ENCODE assay signal across 9 cellular contexts in the genomic region with DNA sequence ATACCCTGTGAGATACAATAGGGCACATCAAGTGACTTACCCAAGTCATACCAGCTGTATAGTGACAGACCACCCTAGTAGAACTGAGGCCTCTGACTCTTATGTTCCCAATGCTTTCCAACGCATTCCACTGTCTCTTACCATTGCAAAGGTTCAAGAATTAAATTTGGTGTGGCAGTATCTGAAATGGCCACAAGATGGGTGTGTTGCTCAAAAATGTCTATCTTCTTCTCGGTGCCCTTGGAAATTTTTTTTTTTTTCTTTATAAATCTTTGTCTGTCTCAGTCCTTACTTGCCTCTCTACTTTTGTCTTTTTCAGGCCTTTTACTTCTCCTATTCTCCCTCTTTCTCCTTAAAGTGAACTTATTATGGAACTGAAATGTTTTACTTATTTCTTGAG. TPM values are rescaled to one million over a fixed set of nuclear protein-coding genes. Genes with fewer than 3 reads are reported as not detected.
A peak's percentile ranks its signal among the peaks of the same experiment; 100 is the strongest.
DNase-seq lines count a peak whose midpoint lies in the region; ATAC-seq, FAIRE-seq and TF ChIP-seq lines count a peak whose summit lies in the region.
"Had no signal": no experiment of that assay in that cellular context is flagged by ENCODE, and none has a peak within 500 bp of the region (broad histone marks: within the 10 kb centered on the region; RNA-seq: fewer than 3 reads in every experiment).

No MANE protein-coding gene starts in this region.

- DNase-seq in D721Med (ENCODE audit: insufficient read length, low spot score) (no peak), HFF-Myc (ENCODE audit: extremely low read depth, low read depth) (no peak), T-helper 17 cell (no peak), foreskin fibroblast (peak; percentile 23 to 64), retinal pigment epithelial cell (ENCODE audit: low read depth) (no peak), aorta (no peak)

- H3K27me3 ChIP-seq in aorta (ENCODE audit: control insufficient read depth in 1 of 2, insufficient read depth in 2 of 2, low read length in 1 of 2) = no peaks in the 10 kb centered on the region

- H3K27ac ChIP-seq in aorta (ENCODE audit: low read depth in 1 of 2, low read length in 2 of 2) = no peak overlapping the region
- H3K27ac ChIP-seq: skin epidermis had no signal

- H3K4me3 Mint-ChIP-seq in T-helper 17 cell = no peak overlapping the region

- no peaks in the 10 kb centered on the region for H3K4me1 ChIP-seq in aorta (ENCODE audit: control insufficient read depth in 1 of 2, insufficient read depth in 2 of 2, low read length in 2 of 2)

- FAIRE-seq in D721Med (lab: Jason Lieb, UNC) = no peak

- H3K4me3 ChIP-seq in HFF-Myc (replicated peaks; ENCODE audit: low read depth, low read length) (no peak overlapping the region), foreskin fibroblast (ENCODE audit: low read depth in 1 of 2, low read length in 2 of 2) (no peak overlapping the region), retinal pigment epithelial cell (ENCODE audit: low read length) (no peak overlapping the region), aorta (ENCODE audit: low read length in 2 of 2) (no peak overlapping the region)
- H3K4me3 ChIP-seq: skin epidermis had no signal

- H3K27me3 Mint-ChIP-seq in T-helper 17 cell = no peaks in the 10 kb centered on the region

- peak overlapping the region; percentile 62 for H3K27ac Mint-ChIP-seq in T-helper 17 cell

- TF ChIP-seq CTCF in D721Med (IDR thresholded peaks at IDR 0.05; ENCODE audit: insufficient read depth, missing control alignments) (peak; percentile 78), HFF-Myc (IDR thresholded peaks at IDR 0.05; ENCODE audit: low read depth, low read length, missing control alignments) (peak; percentile 43), foreskin fibroblast (IDR thresholded peaks at IDR 0.05; ENCODE audit: low read depth, low read length) (peak; percentile 54), retinal pigment epithelial cell (conservative IDR thresholded peaks at IDR 0.05; ENCODE audit: low read depth, low read length) (peak; percentile 68)

- ATAC-seq in T-helper 17 cell (no peak), HG02970 (IDR thresholded peaks at IDR 0.05; ENCODE audit: low FRiP score, unreplicated experiment) (no peak), aorta (ENCODE audit: low FRiP score) (no peak), HG02588 (IDR thresholded peaks at IDR 0.05; ENCODE audit: unreplicated experiment) (no peak)

- intact Hi-C loops in aorta (cut with DNase I) = loop anchor here in 1 of 2 donors (5.0 kb wide), 1 partner anchor 270 kb away; no protein-coding TSS in a partner anchor

- H3K9me3 ChIP-seq in T-helper 17 cell (ENCODE audit: control insufficient read depth, low read length, poor library complexity, severe bottlenecking) (no peaks in the 10 kb centered on the region), aorta (ENCODE audit: control insufficient read depth, low read length) (no peaks in the 10 kb centered on the region)

- peaks cover 6% of the 10 kb centered on the region for H3K4me1 Mint-ChIP-seq in T-helper 17 cell

- peaks cover 10 to 12% of the 10 kb centered on the region in 2 donors for H3K36me3 ChIP-seq in aorta (ENCODE audit: control insufficient read depth in 1 of 2, insufficient read depth in 2 of 2, low read length in 1 of 2)

- WGBS in aorta, 2 donors = 2 to 9% methylated on average over 2 of the region's 2 CpGs

- H3K36me3 Mint-ChIP-seq in T-helper 17 cell (ENCODE audit: low read depth) = peaks cover 14% of the 10 kb centered on the region

RNA-seq across cellular contexts. Expression of a gene that starts 48.4 kb away (rescaled TPM):
- total RNA-seq in T-helper 17 cell (1 to 10 TPM in 1 of 2 donors, not detected in 1; 1.6 TPM), aorta (10 to 100 TPM in 1 of 2 donors, 1 to 10 TPM in 1; 8.8 to 13.9 TPM)
- polyA plus RNA-seq in aorta = 1 to 10 TPM in 1 of 2 donors, under 1 TPM in 1; 0.50 to 3.8 TPM

Comparison
In these comparisons a context has a peak if more than half of its experiments do, and no peak if none do; other contexts are left out.
1. DNase-seq: peak in foreskin fibroblast (2 of 2); none in D721Med (single experiment), HFF-Myc (single experiment), T-helper 17 cell (0 of 3), retinal pigment epithelial cell (single experiment) and aorta (0 of 2).
2. Peak in every context shown above with its lines, with median percentiles within 50 percentile points of each other: CTCF ChIP-seq.